ENCODE assay signal across 8 cellular contexts in the genomic region with DNA sequence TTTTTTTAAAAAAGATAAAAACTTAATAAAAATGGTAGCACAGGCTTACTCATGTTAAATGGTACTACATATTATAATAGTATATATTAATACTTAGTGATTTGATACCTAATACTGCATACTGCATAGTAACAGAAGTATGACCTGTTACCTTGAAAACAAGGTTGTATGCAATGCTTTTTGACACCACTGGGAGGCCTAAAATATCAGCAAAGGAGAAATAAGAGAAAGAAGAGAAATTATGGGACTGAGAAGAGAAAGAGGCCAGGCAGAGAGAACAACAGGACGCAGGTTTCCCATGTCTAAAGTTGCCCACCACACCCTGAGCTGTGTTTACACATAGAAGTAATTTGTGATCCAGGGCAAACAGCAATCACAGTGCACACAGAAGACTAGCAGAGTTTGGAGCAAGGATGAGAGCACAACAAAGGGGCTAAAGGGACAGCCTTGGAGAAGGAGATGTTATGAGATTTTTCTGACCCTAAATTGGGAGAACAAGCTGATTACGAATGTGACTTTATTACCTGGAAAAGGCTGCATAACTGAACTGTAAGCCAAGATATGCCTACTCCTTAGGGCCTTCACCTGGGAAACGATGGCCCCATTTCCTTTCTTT.
DNase-seq lines count a peak whose midpoint lies in the region; ATAC-seq and TF ChIP-seq lines count a peak whose summit lies in the region.

No MANE protein-coding gene starts in this region.

- H3K27ac ChIP-seq in IMR-90 (ENCODE audit: insufficient read depth, low read length) = no peak overlapping the region
- no peak overlapping the region for H3K27ac ChIP-seq in mammary epithelial cell (ENCODE audit: insufficient read depth, low read depth, low read length)
- H3K27ac ChIP-seq in uterus = no peak overlapping the region

- no CpG with 5 or more reads among the region's 3 CpGs for WGBS in IMR-90 (ENCODE audit: extremely low coverage in 2 of 2, insufficient read length in 1 of 2), 2 experiments
- 71% methylated on average over 3 of the region's 3 CpGs for WGBS in mammary epithelial cell (ENCODE audit: low coverage, missing lambda C conversion rate)

- intact Hi-C loops in IMR-90 (cut with micrococcal nuclease) (no loop called here), mammary epithelial cell (cut with micrococcal nuclease) (loop anchor here (1.0 to 10.0 kb wide), 4 partner anchors 40 to 322 kb away; a partner anchor contains a TSS), uterus (cut with DNase I; ENCODE audit: low total_unique reads) (no loop called here)

- H3K4ac ChIP-seq in IMR-90 (ENCODE audit: low read depth, low read length) = no peak overlapping the region

- POLR2A ChIA-PET in IMR-90 (lab: Charles Lee; ENCODE audit: unreplicated experiment) = no interaction called here

- no peak overlapping the region for H3K56ac ChIP-seq in IMR-90 (ENCODE audit: extremely low read depth, insufficient read depth, low read length)

- H3K79me1 ChIP-seq in IMR-90 (ENCODE audit: low read depth in 1 of 2, low read length in 2 of 2) = no peaks in the 10 kb centered on the region

- no peak overlapping the region for H2BK5ac ChIP-seq in IMR-90 (ENCODE audit: low read depth, low read length, poor library complexity, severe bottlenecking)

- peaks cover 13% of the 10 kb centered on the region in 2 donors for H3K27me3 Mint-ChIP-seq in stimulated activated naive B cell treated with anti-CD40 and anti-IgM and Interleukin-4, amounts not matched to agents 10 μg/mL and 1 μg/mL and 100 μg/mL, for 72 hours

- H4K8ac ChIP-seq in IMR-90 (ENCODE audit: low read depth in 2 of 2, low read length in 2 of 2) = no peak overlapping the region

- no peaks in the 10 kb centered on the region for H3K36me3 ChIP-seq in IMR-90 (ENCODE audit: control insufficient read depth, insufficient read depth, low read length)
- H3K36me3 ChIP-seq in mammary epithelial cell (ENCODE audit: insufficient read depth, low read length) = no peaks in the 10 kb centered on the region
- H3K36me3 ChIP-seq in uterus = no peaks in the 10 kb centered on the region

- H3K9ac ChIP-seq in IMR-90 (ENCODE audit: low read depth, low read length) (no peak overlapping the region), mammary epithelial cell (ENCODE audit: insufficient read depth, low read length) (no peak overlapping the region)

- H3K27me3 ChIP-seq in IMR-90 (ENCODE audit: control insufficient read depth, insufficient read depth, low read length) = peaks cover 1% of the 10 kb centered on the region; the same call in 1 of the 2 replicates
- H3K27me3 ChIP-seq in mammary epithelial cell (ENCODE audit: insufficient read depth, low read length) = no peaks in the 10 kb centered on the region
- H3K27me3 ChIP-seq in uterus = no peaks in the 10 kb centered on the region

- no peak overlapping the region for H2BK15ac ChIP-seq in IMR-90 (ENCODE audit: low read depth, low read length)

- BruUV-seq in IMR-90 (replicated peaks; lab: Mats Ljungman, UMichigan) = no TSS peak
- no TSS peak for BruUV-seq in mammary epithelial cell (replicated peaks; lab: Mats Ljungman, UMichigan)

- H3K4me2 ChIP-seq in IMR-90 (ENCODE audit: low read depth, low read length) = no peak overlapping the region; the same call in 1 of the 2 replicates
- no peak overlapping the region for H3K4me2 ChIP-seq in mammary epithelial cell (ENCODE audit: insufficient read depth, low read depth, low read length)

- CTCF ChIA-PET in IMR-90 (lab: Yijun Ruan, JAX) (no interaction called here), mammary epithelial cell (lab: Charles Lee; ENCODE audit: low non-redundant PET) (interaction anchor here (0.6 kb wide), 1 partner anchor 14 kb away, joined by 11 read pairs; no protein-coding TSS in a partner anchor)

- H2BK120ac ChIP-seq in IMR-90 (ENCODE audit: low read depth, low read length) = no peak overlapping the region

- no peaks in the 10 kb centered on the region for H3K9me3 Mint-ChIP-seq in stimulated activated naive B cell treated with anti-CD40 and anti-IgM and Interleukin-4, amounts not matched to agents 10 μg/mL and 1 μg/mL and 100 μg/mL, for 72 hours

- H2AFZ ChIP-seq in IMR-90 (replicated peaks; ENCODE audit: low read length, poor library complexity) (peak overlapping the region; percentile 34), mammary epithelial cell (ENCODE audit: low read depth, low read length) (peak overlapping the region; percentile 88)

- H2AK9ac ChIP-seq in IMR-90 (replicated peaks; ENCODE audit: low read depth, low read length, poor library complexity) = no peak overlapping the region

- H3K27ac Mint-ChIP-seq in stimulated activated naive B cell treated with anti-CD40 and anti-IgM and Interleukin-4, amounts not matched to agents 10 μg/mL and 1 μg/mL and 100 μg/mL, for 72 hours = no peak overlapping the region

- peak; percentile 54 for TF ChIP-seq RAD21 in IMR-90 (IDR thresholded peaks at IDR 0.05; ENCODE audit: low read length)

- H3K9me3 ChIP-seq in IMR-90 (ENCODE audit: control insufficient read depth, insufficient read depth, low read length) (no peaks in the 10 kb centered on the region), mammary epithelial cell (replicated peaks; ENCODE audit: insufficient read depth, low read length) (no peaks in the 10 kb centered on the region), uterus (no peaks in the 10 kb centered on the region)

- no peak overlapping the region for H4K5ac ChIP-seq in IMR-90 (ENCODE audit: low read depth, low read length)

- H3K9me1 ChIP-seq in IMR-90 (ENCODE audit: insufficient read depth, low read length) = no peaks in the 10 kb centered on the region

- H2AK5ac ChIP-seq in IMR-90 (ENCODE audit: low read depth, low read length) = no peak overlapping the region

- no peak overlapping the region for H3K14ac ChIP-seq in IMR-90 (replicated peaks; ENCODE audit: low read depth, low read length)

- H3K4me3 ChIP-seq in AG09309 (ENCODE audit: control insufficient read depth, low read depth, low read length) = no peak overlapping the region
- no peak overlapping the region for H3K4me3 ChIP-seq in IMR-90 (ENCODE audit: insufficient read depth, low read depth, low read length)
- no peak overlapping the region for H3K4me3 ChIP-seq in mammary epithelial cell (replicated peaks in 1 of 3; ENCODE audit: insufficient read depth in 1 of 3, low read depth in 2 of 3, low read length in 3 of 3)
- H3K4me3 ChIP-seq in skeletal muscle cell (ENCODE audit: low read depth, low read length) = no peak overlapping the region
- H3K4me3 ChIP-seq in uterus = no peak overlapping the region

- H3K79me2 ChIP-seq in mammary epithelial cell (ENCODE audit: insufficient read depth, low read length) = no peaks in the 10 kb centered on the region

- DNase-seq in AG09309 (ENCODE audit: low read depth) (no peak), IMR-90 (peak; percentile 16), mammary epithelial cell (peak; percentile 14), skeletal muscle cell (ENCODE audit: low read depth) (peak; percentile 18), T1000 (lab: John Stamatoyannopoulos, UW) (no peak), uterus (no peak)
- no peak for DNase-seq in stimulated activated naive B cell treated with anti-CD40 and anti-IgM and Interleukin-4, amounts not matched to agents 10 μg/mL and 1 μg/mL and 100 μg/mL, for 72 hours

- no peaks in the 10 kb centered on the region for H3K4me1 Mint-ChIP-seq in stimulated activated naive B cell treated with anti-CD40 and anti-IgM and Interleukin-4, amounts not matched to agents 10 μg/mL and 1 μg/mL and 100 μg/mL, for 72 hours

- no peak for TF ChIP-seq POLR2A in IMR-90 (IDR thresholded peaks at IDR 0.05; ENCODE audit: low read depth, low read length)
- no peak for TF ChIP-seq POLR2A in uterus (IDR thresholded peaks at IDR 0.05)

- H3K4me3 Mint-ChIP-seq in stimulated activated naive B cell treated with anti-CD40 and anti-IgM and Interleukin-4, amounts not matched to agents 10 μg/mL and 1 μg/mL and 100 μg/mL, for 72 hours = no peak overlapping the region

- dilution Hi-C loops in IMR-90 (cut with HindIII; ENCODE audit: low sequenced_read_pairs, unreplicated experiment) (no loop called here), mammary epithelial cell (cut with HindIII; ENCODE audit: low sequenced_read_pairs) (no loop called here)

- H4K91ac ChIP-seq in IMR-90 (ENCODE audit: insufficient read depth, low read depth, low read length) = no peak overlapping the region

- no peaks in the 10 kb centered on the region for H3K4me1 ChIP-seq in IMR-90 (ENCODE audit: control insufficient read depth, insufficient read depth, low read length)
- H3K4me1 ChIP-seq in mammary epithelial cell (ENCODE audit: insufficient read depth, low read length) = peaks cover 4% of the 10 kb centered on the region
- no peaks in the 10 kb centered on the region for H3K4me1 ChIP-seq in uterus

- in situ Hi-C loops in IMR-90 (cut with MboI; ENCODE audit: low sequenced_read_pairs) = no loop called here
- in situ Hi-C loops in mammary epithelial cell (cut with MboI; ENCODE audit: low sequenced_read_pairs in 2 of 2) = loop anchor here in 1 of 2 donors (10.0 kb wide), 1 partner anchor 252 kb away; a partner anchor contains a TSS

- H3K23ac ChIP-seq in IMR-90 (ENCODE audit: low read depth, low read length) = no peak overlapping the region

- no peaks in the 10 kb centered on the region for H3K36me3 Mint-ChIP-seq in stimulated activated naive B cell treated with anti-CD40 and anti-IgM and Interleukin-4, amounts not matched to agents 10 μg/mL and 1 μg/mL and 100 μg/mL, for 72 hours

- no peak overlapping the region for H2BK20ac ChIP-seq in IMR-90 (ENCODE audit: low read depth, low read length)

- ATAC-seq in GM18907 (IDR thresholded peaks at IDR 0.05; ENCODE audit: unreplicated experiment) = peak; percentile 75
- ATAC-seq in IMR-90 (ENCODE audit: low read depth) = peak; percentile 59; the same call in 1 of the 2 replicates
- no peak for ATAC-seq in stimulated activated naive B cell treated with anti-CD40 and anti-IgM and Interleukin-4, amounts not matched to agents 10 μg/mL and 1 μg/mL and 100 μg/mL, for 72 hours (replicated peaks)

- H3K18ac ChIP-seq in IMR-90 (ENCODE audit: low read depth, low read length) = no peak overlapping the region

- peak; percentile 62 for TF ChIP-seq CTCF in AG09309 (IDR thresholded peaks at IDR 0.05; ENCODE audit: control insufficient read depth, insufficient read depth, low read depth, low read length, missing control alignments)
- TF ChIP-seq CTCF in IMR-90 (conservative IDR thresholded peaks at IDR 0.05; ENCODE audit: low read depth, low read length) = peak; percentile 47
- peak; percentile 74 to 79 for TF ChIP-seq CTCF in mammary epithelial cell (conservative IDR thresholded peaks at IDR 0.05 in 1 of 2, IDR thresholded peaks at IDR 0.05 in 1 of 2; ENCODE audit: extremely low read depth in 1 of 2, insufficient read depth in 1 of 2, low read depth in 1 of 2, low read length in 2 of 2)
- TF ChIP-seq CTCF in uterus (IDR thresholded peaks at IDR 0.05) = no peak

- H4K20me1 ChIP-seq in IMR-90 (ENCODE audit: insufficient read depth, low read length) (no peaks in the 10 kb centered on the region), mammary epithelial cell (ENCODE audit: insufficient read depth, low read length) (no peaks in the 10 kb centered on the region)

TF ChIP-seq in IMR-90, 13 proteins besides CTCF, POLR2A, EP300 and RAD21:
- TF ChIP-seq FOS (IDR thresholded peaks at IDR 0.05; ENCODE audit: low read depth, low read length) (no peak), SMC3 (IDR thresholded peaks at IDR 0.05; ENCODE audit: low read depth, low read length) (peak; percentile 37; the same call in 1 of the 2 replicates)

Comparison
In these comparisons a context has a peak if more than half of its experiments do, and no peak if none do; other contexts are left out.
1. DNase-seq: peak in IMR-90 (single experiment), mammary epithelial cell (single experiment) and skeletal muscle cell (single experiment); none in AG09309 (single experiment), T1000 (single experiment), uterus (0 of 2) and stimulated activated naive B cell treated with anti-CD40 and anti-IgM and Interleukin-4, amounts not matched to agents 10 μg/mL and 1 μg/mL and 100 μg/mL, for 72 hours (single experiment).
2. CTCF ChIP-seq: peak in AG09309 (single experiment), IMR-90 (single experiment) and mammary epithelial cell (2 of 2); none in uterus (0 of 4).
3. ATAC-seq: peak in GM18907 (single experiment) and IMR-90 (single experiment); none in stimulated activated naive B cell treated with anti-CD40 and anti-IgM and Interleukin-4, amounts not matched to agents 10 μg/mL and 1 μg/mL and 100 μg/mL, for 72 hours (0 of 2).